7 cellular contexts compared by ENCODE assay signal in genomic region chr5:53479656-53480473, GRCh38. TPM values are rescaled to one million over a fixed set of nuclear protein-coding genes. Genes with fewer than 3 reads are reported as not detected.
DNase-seq lines count a peak whose midpoint lies in the region; ATAC-seq and TF ChIP-seq lines count a peak whose summit lies in the region.

No MANE protein-coding gene starts in this region.

- peak overlapping the region; percentile 83 for H3K4me3 Mint-ChIP-seq in activated naive CD8-positive, alpha-beta T cell treated with anti-CD3 and anti-CD28 coated beads, Interleukin-2, amount 50 U/mL, for 24 hours

- H3K27ac Mint-ChIP-seq in activated naive CD8-positive, alpha-beta T cell treated with anti-CD3 and anti-CD28 coated beads, Interleukin-2, amount 50 U/mL, for 24 hours, result peak overlapping the region; percentile 43

- peaks cover 22% of the 10 kb centered on the region; the same call in 1 of the 2 replicates for H3F3A ChIP-seq in GM23248 (ENCODE audit: insufficient read depth)

- H3K27me3 ChIP-seq in GM23248 (replicated peaks; ENCODE audit: insufficient read depth) (no peaks in the 10 kb centered on the region), right atrium auricular region (no peaks in the 10 kb centered on the region), psoas muscle (ENCODE audit: insufficient read depth in 3 of 3, low read length in 2 of 3) (peaks cover 0 to 18% (median 4%) of the 10 kb centered on the region in 3 donors)

- peak; percentile 6 for ATAC-seq in activated naive CD8-positive, alpha-beta T cell treated with anti-CD3 and anti-CD28 coated beads, Interleukin-2, amount 50 U/mL, for 24 hours
- ATAC-seq in psoas muscle, result peak; percentile 26 to 68 (median 62)

- H2AFZ ChIP-seq in GM23248, result peak overlapping the region; percentile 95

- H4K20me1 ChIP-seq in GM23248 (ENCODE audit: insufficient read depth), result no peaks in the 10 kb centered on the region

- no peaks in the 10 kb centered on the region for H3K9me3 ChIP-seq in GM23248 (ENCODE audit: low read depth)
- H3K9me3 ChIP-seq in right atrium auricular region, result no peaks in the 10 kb centered on the region
- no peaks in the 10 kb centered on the region for H3K9me3 ChIP-seq in psoas muscle

- in situ Hi-C loops in GM23248 (cut with MboI), result loop anchor here (10.0 kb wide), 1 partner anchor 735 kb away; no protein-coding TSS in a partner anchor

- peaks cover 27% of the 10 kb centered on the region for H3K4me1 Mint-ChIP-seq in activated naive CD8-positive, alpha-beta T cell treated with anti-CD3 and anti-CD28 coated beads, Interleukin-2, amount 50 U/mL, for 24 hours

- 1% methylated on average over 39 to 64 of the region's 80 CpGs for WGBS in GM23248 (ENCODE audit: low coverage in 1 of 2, low lambda C conversion rate in 2 of 2, missing lambda C conversion rate in 2 of 2), 2 experiments
- 0 to 1% (median 0%) methylated on average over 46 to 80 of the region's 80 CpGs for WGBS in psoas muscle, 3 donors

- H3K4me2 ChIP-seq in GM23248 (ENCODE audit: unreplicated experiment), result peak overlapping the region; percentile 92

- peak overlapping the region; percentile 93 for H3K9ac ChIP-seq in GM23248

- no peaks in the 10 kb centered on the region for H3K9me2 ChIP-seq in GM23248 (ENCODE audit: insufficient read depth)

- H3K9me3 Mint-ChIP-seq in activated naive CD8-positive, alpha-beta T cell treated with anti-CD3 and anti-CD28 coated beads, Interleukin-2, amount 50 U/mL, for 24 hours, result no peaks in the 10 kb centered on the region

- H3K36me3 Mint-ChIP-seq in activated naive CD8-positive, alpha-beta T cell treated with anti-CD3 and anti-CD28 coated beads, Interleukin-2, amount 50 U/mL, for 24 hours (ENCODE audit: low read depth), result no peaks in the 10 kb centered on the region

- H3K79me2 ChIP-seq in GM23248 (ENCODE audit: insufficient read depth), result peaks cover 35% of the 10 kb centered on the region

- H3K27ac ChIP-seq in GM23248 (peak overlapping the region; percentile 50), right atrium auricular region (peak overlapping the region; percentile 63 to 75), psoas muscle (peak overlapping the region; percentile 34)

- peaks cover 72% of the 10 kb centered on the region for H3K27me3 Mint-ChIP-seq in activated naive CD8-positive, alpha-beta T cell treated with anti-CD3 and anti-CD28 coated beads, Interleukin-2, amount 50 U/mL, for 24 hours

- peak; percentile 74 for DNase-seq in GM23248
- peak; percentile 58 for DNase-seq in NCI-H510A treated with DMSO at 0.1 percent for 48 hours (lab: John Stamatoyannopoulos, UW)
- peak; percentile 31 for DNase-seq in activated naive CD8-positive, alpha-beta T cell treated with anti-CD3 and anti-CD28 coated beads, Interleukin-2, amount 50 U/mL, for 24 hours
- DNase-seq in right atrium auricular region (ENCODE audit: low spot score), result no peak
- peak; percentile 66 to 79 for DNase-seq in psoas muscle
- no peak for DNase-seq in superior temporal gyrus (ENCODE audit: extremely low spot score)
- no peak for DNase-seq in NOMO-1 (lab: John Stamatoyannopoulos, UW; ENCODE audit: unreplicated experiment in 2 of 2)

- H3K4me1 ChIP-seq in GM23248 (ENCODE audit: insufficient read depth) (0 out of 2 replicates have a peak, but pooled peaks cover 8% of the 10 kb centered on the region), right atrium auricular region (peaks cover 0 to 21% of the 10 kb centered on the region in 2 donors), psoas muscle (no peaks in the 10 kb centered on the region)

- intact Hi-C loops in psoas muscle (cut with DNase I), result loop anchor here (2.0 to 10.0 kb wide), 7 partner anchors 82 to 975 kb away; partner anchors contain the start of genes HSPB3 (in 1 of the 2) and NDUFS4 (in 1 of the 2)

- H3K4me3 ChIP-seq in GM23248, result peak overlapping the region; percentile 95
- H3K4me3 ChIP-seq in right atrium auricular region, result peak overlapping the region; percentile 48 to 66
- peak overlapping the region; percentile 71 for H3K4me3 ChIP-seq in psoas muscle

- TF ChIP-seq CTCF in right atrium auricular region (IDR thresholded peaks at IDR 0.05) (no peak), psoas muscle (IDR thresholded peaks at IDR 0.05) (no peak)

- peaks cover 14% of the 10 kb centered on the region for H3K36me3 ChIP-seq in GM23248 (ENCODE audit: low read depth)
- no peaks in the 10 kb centered on the region for H3K36me3 ChIP-seq in right atrium auricular region
- peaks cover 0 to 12% of the 10 kb centered on the region in 2 donors for H3K36me3 ChIP-seq in psoas muscle (ENCODE audit: insufficient read depth in 1 of 2, low read depth in 1 of 2)

RNA-seq across cellular contexts. Expression of gene FST, which starts 0.6 kb away (rescaled TPM):
- total RNA-seq in GM23248 (2014; rRNA removed; shearing (Covaris generic)), result 61.2 and 87.0 TPM in 2 replicates
- polyA plus RNA-seq in GM23248 (2016; fragmentation: Nextera tagmentation; extraction: Ambion mirVana) (56.0 and 85.0 TPM in 2 replicates), psoas muscle (1 to 10 TPM in 2 of 3 donors, under 1 TPM in 1; 0.94 to 2.4 (median 1.1) TPM)
- total RNA-seq in right atrium auricular region (1 to 10 TPM in 1 of 2 donors, under 1 TPM in 1; 0.70 to 1.5 TPM), psoas muscle (10 to 100 TPM in 1 of 4 donors, 1 to 10 TPM in 3; 1.1 to 29.3 (median 3.0) TPM)

Comparison
In these comparisons a context has a peak if more than half of its experiments do, and no peak if none do; other contexts are left out.
1. DNase-seq: peak in GM23248 (single experiment), NCI-H510A treated with DMSO at 0.1 percent for 48 hours (single experiment), activated naive CD8-positive, alpha-beta T cell treated with anti-CD3 and anti-CD28 coated beads, Interleukin-2, amount 50 U/mL, for 24 hours (single experiment) and psoas muscle (2 of 2); none in right atrium auricular region (single experiment), superior temporal gyrus (single experiment) and NOMO-1 (0 of 2).
2. Peak in every context shown above with its lines, with median percentiles within 50 percentile points of each other: H3K27ac ChIP-seq and H3K4me3 ChIP-seq.